In the genomic region with DNA sequence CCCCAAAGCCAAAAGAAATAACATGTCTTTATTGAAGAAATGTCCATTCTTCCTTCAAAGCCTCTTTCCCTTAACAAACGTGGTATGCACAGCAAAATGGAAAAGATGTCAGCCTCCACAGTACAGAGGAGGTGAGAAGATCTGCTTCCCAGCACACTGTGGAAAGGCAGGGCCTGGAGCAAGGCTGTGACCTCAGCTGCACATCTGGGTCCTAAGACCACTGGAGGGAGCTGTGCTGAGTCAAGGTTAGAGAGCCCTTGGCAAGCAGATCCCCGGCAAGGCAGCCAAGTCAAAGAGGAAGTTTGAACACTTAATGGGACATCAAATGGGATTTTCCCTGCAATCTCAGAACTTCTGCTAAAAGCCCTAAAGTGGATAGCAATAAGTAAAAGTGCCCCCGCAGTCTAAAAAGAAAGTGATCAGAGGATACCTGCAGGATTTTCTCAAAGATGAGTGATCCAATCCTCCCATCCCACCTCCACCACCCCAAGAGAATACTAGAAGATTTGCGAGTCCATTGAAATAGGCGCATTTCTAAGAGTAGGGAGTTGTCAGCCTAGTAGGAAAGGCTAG, we compare ENCODE assay signal across 2 cellular contexts.
A peak's percentile ranks its signal among the peaks of the same experiment; 100 is the strongest.
TF ChIP-seq lines count a peak whose summit lies in the region.

No MANE protein-coding gene starts in this region.

TF ChIP-seq in GM12878, 131 proteins besides CTCF, POLR2A, EP300 and RAD21:
- TF ChIP-seq GATAD2B (conservative IDR thresholded peaks at IDR 0.05; ENCODE audit: low read depth) = no peak
- TF ChIP-seq SMC3 (IDR thresholded peaks at IDR 0.05; ENCODE audit: borderline replicate concordance, low read length) = peak; percentile 31; the same call in 1 of the 2 replicates

TF ChIP-seq in HepG2, 621 proteins besides CTCF, POLR2A, EP300 and RAD21 (continues in another document):
- TF ChIP-seq, protein P1, sequence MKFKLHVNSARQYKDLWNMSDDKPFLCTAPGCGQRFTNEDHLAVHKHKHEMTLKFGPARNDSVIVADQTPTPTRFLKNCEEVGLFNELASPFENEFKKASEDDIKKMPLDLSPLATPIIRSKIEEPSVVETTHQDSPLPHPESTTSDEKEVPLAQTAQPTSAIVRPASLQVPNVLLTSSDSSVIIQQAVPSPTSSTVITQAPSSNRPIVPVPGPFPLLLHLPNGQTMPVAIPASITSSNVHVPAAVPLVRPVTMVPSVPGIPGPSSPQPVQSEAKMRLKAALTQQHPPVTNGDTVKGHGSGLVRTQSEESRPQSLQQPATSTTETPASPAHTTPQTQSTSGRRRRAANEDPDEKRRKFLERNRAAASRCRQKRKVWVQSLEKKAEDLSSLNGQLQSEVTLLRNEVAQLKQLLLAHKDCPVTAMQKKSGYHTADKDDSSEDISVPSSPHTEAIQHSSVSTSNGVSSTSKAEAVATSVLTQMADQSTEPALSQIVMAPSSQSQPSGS (CRISPR knock-in tag; IDR thresholded peaks at IDR 0.05) = peak; percentile 64; the same call in 1 of the 2 replicates
- TF ChIP-seq SIN3B (IDR thresholded peaks at IDR 0.05; ENCODE audit: low read length) (no peak), KDM2A (CRISPR knock-in tag; IDR thresholded peaks at IDR 0.05; ENCODE audit: borderline replicate concordance, low read depth) (peak; percentile 63; the same call in 1 of the 2 replicates), ZNF10 (CRISPR knock-in tag; IDR thresholded peaks at IDR 0.05; ENCODE audit: borderline replicate concordance, low read depth) (no peak), ZNF724P (CRISPR knock-in tag; IDR thresholded peaks at IDR 0.05; ENCODE audit: borderline replicate concordance) (no peak), BCL6 (CRISPR knock-in tag; IDR thresholded peaks at IDR 0.05) (0 out of 2 replicates have a peak, but pooled peaks have one; percentile 38), ZBTB1 (CRISPR knock-in tag; IDR thresholded peaks at IDR 0.05; ENCODE audit: borderline replicate concordance) (no peak), SALL1 (CRISPR knock-in tag; IDR thresholded peaks at IDR 0.05) (peak; percentile 51; the same call in 1 of the 2 replicates), NR2F1 (CRISPR knock-in tag; IDR thresholded peaks at IDR 0.05) (peak in 1 of 2 experiments; percentile 53; a peak in 1 of 4 replicates), REL (CRISPR knock-in tag; conservative IDR thresholded peaks at IDR 0.05) (no peak), PAWR (CRISPR knock-in tag; IDR thresholded peaks at IDR 0.05; ENCODE audit: borderline replicate concordance) (no peak), ESRRA (CRISPR knock-in tag; IDR thresholded peaks at IDR 0.05; ENCODE audit: low read depth) (peak; percentile 52; the same call in 1 of the 2 replicates), ZNF12 (CRISPR knock-in tag; IDR thresholded peaks at IDR 0.05) (0 out of 2 replicates have a peak, but pooled peaks have one; percentile 23), IRF2 (CRISPR knock-in tag; IDR thresholded peaks at IDR 0.05) (peak; percentile 76), CBX5 (CRISPR knock-in tag; IDR thresholded peaks at IDR 0.05; ENCODE audit: borderline replicate concordance) (peak; percentile 60; the same call in 1 of the 2 replicates), GATAD2A (CRISPR knock-in tag; IDR thresholded peaks at IDR 0.05) (peak; percentile 77), ZNF644 (CRISPR knock-in tag; IDR thresholded peaks at IDR 0.05; ENCODE audit: low read depth) (peak; percentile 67; the same call in 1 of the 2 replicates), ZFP62 (CRISPR knock-in tag; IDR thresholded peaks at IDR 0.05) (no peak), ZNF788 (CRISPR knock-in tag; IDR thresholded peaks at IDR 0.05; ENCODE audit: borderline replicate concordance) (no peak), ZNF501 (CRISPR knock-in tag; IDR thresholded peaks at IDR 0.05) (0 out of 2 replicates have a peak, but pooled peaks have one; percentile 19), ZBTB42 (CRISPR knock-in tag; IDR thresholded peaks at IDR 0.05) (peak; percentile 92; the same call in 1 of the 2 replicates), JDP2 (CRISPR knock-in tag; IDR thresholded peaks at IDR 0.05; ENCODE audit: borderline replicate concordance) (no peak), AKAP8 (CRISPR knock-in tag; IDR thresholded peaks at IDR 0.05) (no peak), MEF2D (CRISPR knock-in tag; IDR thresholded peaks at IDR 0.05) (peak; percentile 23; the same call in 1 of the 2 replicates), NR2C2 (CRISPR knock-in tag; IDR thresholded peaks at IDR 0.05; ENCODE audit: borderline replicate concordance) (0 out of 2 replicates have a peak, but pooled peaks have one; percentile 16), RXRB (CRISPR knock-in tag; IDR thresholded peaks at IDR 0.05; ENCODE audit: borderline replicate concordance) (peak; percentile 61; the same call in 1 of the 2 replicates), ZNF672 (CRISPR knock-in tag; IDR thresholded peaks at IDR 0.05) (no peak)
- TF ChIP-seq, protein P2, sequence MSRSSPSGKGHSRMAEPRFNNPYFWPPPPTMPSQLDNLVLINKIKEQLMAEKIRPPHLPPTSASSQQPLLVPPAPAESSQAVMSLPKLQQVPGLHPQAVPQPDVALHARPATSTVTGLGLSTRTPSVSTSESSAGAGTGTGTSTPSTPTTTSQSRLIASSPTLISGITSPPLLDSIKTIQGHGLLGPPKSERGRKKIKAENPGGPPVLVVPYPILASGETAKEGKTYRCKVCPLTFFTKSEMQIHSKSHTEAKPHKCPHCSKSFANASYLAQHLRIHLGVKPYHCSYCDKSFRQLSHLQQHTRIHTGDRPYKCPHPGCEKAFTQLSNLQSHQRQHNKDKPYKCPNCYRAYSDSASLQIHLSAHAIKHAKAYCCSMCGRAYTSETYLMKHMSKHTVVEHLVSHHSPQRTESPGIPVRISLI (CRISPR knock-in tag; IDR thresholded peaks at IDR 0.05; ENCODE audit: borderline replicate concordance) = peak; percentile 23; the same call in 1 of the 2 replicates
- TF ChIP-seq, protein P3, sequence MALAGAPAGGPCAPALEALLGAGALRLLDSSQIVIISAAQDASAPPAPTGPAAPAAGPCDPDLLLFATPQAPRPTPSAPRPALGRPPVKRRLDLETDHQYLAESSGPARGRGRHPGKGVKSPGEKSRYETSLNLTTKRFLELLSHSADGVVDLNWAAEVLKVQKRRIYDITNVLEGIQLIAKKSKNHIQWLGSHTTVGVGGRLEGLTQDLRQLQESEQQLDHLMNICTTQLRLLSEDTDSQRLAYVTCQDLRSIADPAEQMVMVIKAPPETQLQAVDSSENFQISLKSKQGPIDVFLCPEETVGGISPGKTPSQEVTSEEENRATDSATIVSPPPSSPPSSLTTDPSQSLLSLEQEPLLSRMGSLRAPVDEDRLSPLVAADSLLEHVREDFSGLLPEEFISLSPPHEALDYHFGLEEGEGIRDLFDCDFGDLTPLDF (CRISPR knock-in tag; IDR thresholded peaks at IDR 0.05) = no peak
- TF ChIP-seq, protein P4, sequence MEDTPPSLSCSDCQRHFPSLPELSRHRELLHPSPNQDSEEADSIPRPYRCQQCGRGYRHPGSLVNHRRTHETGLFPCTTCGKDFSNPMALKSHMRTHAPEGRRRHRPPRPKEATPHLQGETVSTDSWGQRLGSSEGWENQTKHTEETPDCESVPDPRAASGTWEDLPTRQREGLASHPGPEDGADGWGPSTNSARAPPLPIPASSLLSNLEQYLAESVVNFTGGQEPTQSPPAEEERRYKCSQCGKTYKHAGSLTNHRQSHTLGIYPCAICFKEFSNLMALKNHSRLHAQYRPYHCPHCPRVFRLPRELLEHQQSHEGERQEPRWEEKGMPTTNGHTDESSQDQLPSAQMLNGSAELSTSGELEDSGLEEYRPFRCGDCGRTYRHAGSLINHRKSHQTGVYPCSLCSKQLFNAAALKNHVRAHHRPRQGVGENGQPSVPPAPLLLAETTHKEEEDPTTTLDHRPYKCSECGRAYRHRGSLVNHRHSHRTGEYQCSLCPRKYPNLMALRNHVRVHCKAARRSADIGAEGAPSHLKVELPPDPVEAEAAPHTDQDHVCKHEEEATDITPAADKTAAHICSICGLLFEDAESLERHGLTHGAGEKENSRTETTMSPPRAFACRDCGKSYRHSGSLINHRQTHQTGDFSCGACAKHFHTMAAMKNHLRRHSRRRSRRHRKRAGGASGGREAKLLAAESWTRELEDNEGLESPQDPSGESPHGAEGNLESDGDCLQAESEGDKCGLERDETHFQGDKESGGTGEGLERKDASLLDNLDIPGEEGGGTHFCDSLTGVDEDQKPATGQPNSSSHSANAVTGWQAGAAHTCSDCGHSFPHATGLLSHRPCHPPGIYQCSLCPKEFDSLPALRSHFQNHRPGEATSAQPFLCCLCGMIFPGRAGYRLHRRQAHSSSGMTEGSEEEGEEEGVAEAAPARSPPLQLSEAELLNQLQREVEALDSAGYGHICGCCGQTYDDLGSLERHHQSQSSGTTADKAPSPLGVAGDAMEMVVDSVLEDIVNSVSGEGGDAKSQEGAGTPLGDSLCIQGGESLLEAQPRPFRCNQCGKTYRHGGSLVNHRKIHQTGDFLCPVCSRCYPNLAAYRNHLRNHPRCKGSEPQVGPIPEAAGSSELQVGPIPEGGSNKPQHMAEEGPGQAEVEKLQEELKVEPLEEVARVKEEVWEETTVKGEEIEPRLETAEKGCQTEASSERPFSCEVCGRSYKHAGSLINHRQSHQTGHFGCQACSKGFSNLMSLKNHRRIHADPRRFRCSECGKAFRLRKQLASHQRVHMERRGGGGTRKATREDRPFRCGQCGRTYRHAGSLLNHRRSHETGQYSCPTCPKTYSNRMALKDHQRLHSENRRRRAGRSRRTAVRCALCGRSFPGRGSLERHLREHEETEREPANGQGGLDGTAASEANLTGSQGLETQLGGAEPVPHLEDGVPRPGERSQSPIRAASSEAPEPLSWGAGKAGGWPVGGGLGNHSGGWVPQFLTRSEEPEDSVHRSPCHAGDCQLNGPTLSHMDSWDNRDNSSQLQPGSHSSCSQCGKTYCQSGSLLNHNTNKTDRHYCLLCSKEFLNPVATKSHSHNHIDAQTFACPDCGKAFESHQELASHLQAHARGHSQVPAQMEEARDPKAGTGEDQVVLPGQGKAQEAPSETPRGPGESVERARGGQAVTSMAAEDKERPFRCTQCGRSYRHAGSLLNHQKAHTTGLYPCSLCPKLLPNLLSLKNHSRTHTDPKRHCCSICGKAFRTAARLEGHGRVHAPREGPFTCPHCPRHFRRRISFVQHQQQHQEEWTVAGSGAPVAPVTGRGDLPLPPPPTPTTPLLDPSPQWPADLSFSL (CRISPR knock-in tag; IDR thresholded peaks at IDR 0.05) = no peak
- TF ChIP-seq, protein P5, sequence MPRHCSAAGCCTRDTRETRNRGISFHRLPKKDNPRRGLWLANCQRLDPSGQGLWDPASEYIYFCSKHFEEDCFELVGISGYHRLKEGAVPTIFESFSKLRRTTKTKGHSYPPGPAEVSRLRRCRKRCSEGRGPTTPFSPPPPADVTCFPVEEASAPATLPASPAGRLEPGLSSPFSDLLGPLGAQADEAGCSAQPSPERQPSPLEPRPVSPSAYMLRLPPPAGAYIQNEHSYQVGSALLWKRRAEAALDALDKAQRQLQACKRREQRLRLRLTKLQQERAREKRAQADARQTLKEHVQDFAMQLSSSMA (CRISPR knock-in tag; IDR thresholded peaks at IDR 0.05) = no peak
- TF ChIP-seq, protein P6, sequence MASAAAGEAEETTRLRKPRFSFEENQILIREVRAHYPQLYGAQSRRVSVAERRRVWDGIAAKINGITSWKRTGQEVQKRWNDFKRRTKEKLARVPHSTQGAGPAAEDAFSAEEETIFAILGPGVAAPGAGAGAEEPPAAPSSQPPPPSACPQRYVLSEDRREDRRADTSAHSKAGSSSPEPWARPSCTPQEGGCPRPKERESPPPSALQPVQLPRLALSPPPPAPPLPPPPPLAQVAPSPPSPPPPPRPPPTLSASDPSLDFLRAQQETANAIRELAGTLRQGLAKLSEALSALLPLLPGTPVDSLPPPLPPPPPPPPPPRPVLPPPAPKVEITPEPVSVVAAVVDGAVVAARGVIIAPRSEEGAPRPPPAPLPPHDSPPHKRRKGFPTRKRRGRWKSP (CRISPR knock-in tag; IDR thresholded peaks at IDR 0.05) = no peak
- TF ChIP-seq, protein P7, sequence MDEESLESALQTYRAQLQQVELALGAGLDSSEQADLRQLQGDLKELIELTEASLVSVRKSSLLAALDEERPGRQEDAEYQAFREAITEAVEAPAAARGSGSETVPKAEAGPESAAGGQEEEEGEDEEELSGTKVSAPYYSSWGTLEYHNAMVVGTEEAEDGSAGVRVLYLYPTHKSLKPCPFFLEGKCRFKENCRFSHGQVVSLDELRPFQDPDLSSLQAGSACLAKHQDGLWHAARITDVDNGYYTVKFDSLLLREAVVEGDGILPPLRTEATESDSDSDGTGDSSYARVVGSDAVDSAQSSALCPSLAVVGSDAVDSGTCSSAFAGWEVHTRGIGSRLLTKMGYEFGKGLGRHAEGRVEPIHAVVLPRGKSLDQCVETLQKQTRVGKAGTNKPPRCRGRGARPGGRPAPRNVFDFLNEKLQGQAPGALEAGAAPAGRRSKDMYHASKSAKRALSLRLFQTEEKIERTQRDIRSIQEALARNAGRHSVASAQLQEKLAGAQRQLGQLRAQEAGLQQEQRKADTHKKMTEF (CRISPR knock-in tag; IDR thresholded peaks at IDR 0.05) = 0 out of 2 replicates have a peak, but pooled peaks have one; percentile 24
- TF ChIP-seq, protein P8, sequence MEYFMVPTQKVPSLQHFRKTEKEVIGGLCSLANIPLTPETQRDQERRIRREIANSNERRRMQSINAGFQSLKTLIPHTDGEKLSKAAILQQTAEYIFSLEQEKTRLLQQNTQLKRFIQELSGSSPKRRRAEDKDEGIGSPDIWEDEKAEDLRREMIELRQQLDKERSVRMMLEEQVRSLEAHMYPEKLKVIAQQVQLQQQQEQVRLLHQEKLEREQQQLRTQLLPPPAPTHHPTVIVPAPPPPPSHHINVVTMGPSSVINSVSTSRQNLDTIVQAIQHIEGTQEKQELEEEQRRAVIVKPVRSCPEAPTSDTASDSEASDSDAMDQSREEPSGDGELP (IDR thresholded peaks at IDR 0.05; ENCODE audit: borderline replicate concordance, low read depth) = peak; percentile 60; the same call in 1 of the 2 replicates
- TF ChIP-seq, protein P9, sequence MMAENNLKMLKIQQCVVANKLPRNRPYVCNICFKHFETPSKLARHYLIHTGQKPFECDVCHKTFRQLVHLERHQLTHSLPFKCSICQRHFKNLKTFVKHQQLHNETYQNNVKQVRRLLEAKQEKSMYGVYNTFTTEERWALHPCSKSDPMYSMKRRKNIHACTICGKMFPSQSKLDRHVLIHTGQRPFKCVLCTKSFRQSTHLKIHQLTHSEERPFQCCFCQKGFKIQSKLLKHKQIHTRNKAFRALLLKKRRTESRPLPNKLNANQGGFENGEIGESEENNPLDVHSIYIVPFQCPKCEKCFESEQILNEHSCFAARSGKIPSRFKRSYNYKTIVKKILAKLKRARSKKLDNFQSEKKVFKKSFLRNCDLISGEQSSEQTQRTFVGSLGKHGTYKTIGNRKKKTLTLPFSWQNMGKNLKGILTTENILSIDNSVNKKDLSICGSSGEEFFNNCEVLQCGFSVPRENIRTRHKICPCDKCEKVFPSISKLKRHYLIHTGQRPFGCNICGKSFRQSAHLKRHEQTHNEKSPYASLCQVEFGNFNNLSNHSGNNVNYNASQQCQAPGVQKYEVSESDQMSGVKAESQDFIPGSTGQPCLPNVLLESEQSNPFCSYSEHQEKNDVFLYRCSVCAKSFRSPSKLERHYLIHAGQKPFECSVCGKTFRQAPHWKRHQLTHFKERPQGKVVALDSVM (CRISPR knock-in tag; IDR thresholded peaks at IDR 0.05) = no peak
- TF ChIP-seq, protein P10, sequence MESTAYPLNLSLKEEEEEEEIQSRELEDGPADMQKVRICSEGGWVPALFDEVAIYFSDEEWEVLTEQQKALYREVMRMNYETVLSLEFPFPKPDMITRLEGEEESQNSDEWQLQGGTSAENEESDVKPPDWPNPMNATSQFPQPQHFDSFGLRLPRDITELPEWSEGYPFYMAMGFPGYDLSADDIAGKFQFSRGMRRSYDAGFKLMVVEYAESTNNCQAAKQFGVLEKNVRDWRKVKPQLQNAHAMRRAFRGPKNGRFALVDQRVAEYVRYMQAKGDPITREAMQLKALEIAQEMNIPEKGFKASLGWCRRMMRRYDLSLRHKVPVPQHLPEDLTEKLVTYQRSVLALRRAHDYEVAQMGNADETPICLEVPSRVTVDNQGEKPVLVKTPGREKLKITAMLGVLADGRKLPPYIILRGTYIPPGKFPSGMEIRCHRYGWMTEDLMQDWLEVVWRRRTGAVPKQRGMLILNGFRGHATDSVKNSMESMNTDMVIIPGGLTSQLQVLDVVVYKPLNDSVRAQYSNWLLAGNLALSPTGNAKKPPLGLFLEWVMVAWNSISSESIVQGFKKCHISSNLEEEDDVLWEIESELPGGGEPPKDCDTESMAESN (CRISPR knock-in tag; conservative IDR thresholded peaks at IDR 0.05) = no peak
